Comparison of ENCODE assay signal across 8 cellular contexts in genomic region chr15:55498109-55498938, GRCh38. TPM values are rescaled to one million over a fixed set of nuclear protein-coding genes. Genes with fewer than 3 reads are reported as not detected.
DNase-seq lines count a peak whose midpoint lies in the region; ATAC-seq, FAIRE-seq and TF ChIP-seq lines count a peak whose summit lies in the region.
"Not testable (repeated sequence)": the region's sequence is repeated elsewhere in the genome, so short reads cannot be mapped to it uniquely, and the experiment has no call there.

No MANE protein-coding gene starts in this region.

- 9 to 12% (median 11%) methylated on average over 55 of the region's 55 CpGs for WGBS in small intestine, 3 donors

- not testable (repeated sequence) for TF ChIP-seq CTCF in AG04449 (IDR thresholded peaks at IDR 0.05; ENCODE audit: insufficient read depth, low read length, missing control alignments); WTC11 (IDR thresholded peaks at IDR 0.05); bronchial epithelial cell (IDR thresholded peaks at IDR 0.05; ENCODE audit: insufficient read depth, low read length, severe bottlenecking)

- CTCF ChIA-PET in AG04449 (lab: Yijun Ruan, JAX) = not testable (repeated sequence)
- CTCF ChIA-PET in WTC11 (lab: Charles Lee) = interaction anchor here (0.6 to 1.2 kb wide), 5 partner anchors 28 to 356 kb away, joined by 3 to 6 read pairs (median 4); partner anchors contain the start of gene RSL24D1

- H3K9me3 ChIP-seq in small intestine (ENCODE audit: control insufficient read depth, low read depth) = not testable (repeated sequence)

- not testable (repeated sequence) for H3K4me1 ChIP-seq in small intestine (ENCODE audit: control insufficient read depth in 2 of 2, insufficient read depth in 1 of 2, low read depth in 1 of 2, low read length in 1 of 2)

- H3K27me3 Mint-ChIP-seq in WTC11 (ENCODE audit: low read depth); immature natural killer cell (ENCODE audit: low read depth in 3 of 3): not testable (repeated sequence)

- H3K9me3 Mint-ChIP-seq in WTC11, immature natural killer cell: not testable (repeated sequence)

- peak; percentile 94 for ATAC-seq in GM18873 (IDR thresholded peaks at IDR 0.05; ENCODE audit: low FRiP score, unreplicated experiment)
- ATAC-seq in HG03097 (IDR thresholded peaks at IDR 0.05; ENCODE audit: low FRiP score, unreplicated experiment) = peak; percentile 99
- peak; percentile 97 for ATAC-seq in WTC11

- H3K4me3 ChIP-seq in AG04449 (ENCODE audit: low read depth, low read length) (peak overlapping the region; percentile 80), bronchial epithelial cell (ENCODE audit: low read depth, low read length) (peak overlapping the region; percentile 77), small intestine (ENCODE audit: low read depth in 1 of 2, low read length in 2 of 2) (peak overlapping the region; percentile 60 to 72)

- H3K27ac ChIP-seq in small intestine (ENCODE audit: low read depth in 1 of 2, low read length in 1 of 2) = peak overlapping the region in 1 of 2 donors; percentile 33

- peak overlapping the region; percentile 87 for H3K4me3 Mint-ChIP-seq in WTC11
- peak overlapping the region; percentile 85 to 92 (median 90) for H3K4me3 Mint-ChIP-seq in immature natural killer cell

- H3K27ac Mint-ChIP-seq in WTC11 = not testable (repeated sequence)
- peak overlapping the region in 5 of 6 donors; percentile 62 to 76 (median 65) for H3K27ac Mint-ChIP-seq in immature natural killer cell

- H3K36me3 Mint-ChIP-seq in WTC11, immature natural killer cell: not testable (repeated sequence)

- H3K27me3 ChIP-seq in bronchial epithelial cell (ENCODE audit: control insufficient read depth, insufficient read depth, low read length); small intestine (ENCODE audit: control insufficient read depth in 2 of 2, insufficient read depth in 2 of 2, low read length in 2 of 2): not testable (repeated sequence)

- POLR2A ChIA-PET in AG04449 (lab: Yijun Ruan, JAX) = not testable (repeated sequence)
- POLR2A ChIA-PET in WTC11 (lab: Charles Lee) = interaction anchor here (0.6 kb wide), 1 partner anchor 331 kb away, joined by 3 read pairs; no protein-coding TSS in a partner anchor

- H3K4me1 Mint-ChIP-seq in WTC11 = not testable (repeated sequence)
- H3K4me1 Mint-ChIP-seq in immature natural killer cell = peaks cover 9 to 15% of the 10 kb centered on the region in 2 donors

- not testable (repeated sequence) for FAIRE-seq in bronchial epithelial cell (lab: Jason Lieb, UNC); small intestine (lab: Jason Lieb, UNC)

- H3K36me3 ChIP-seq in bronchial epithelial cell (ENCODE audit: control insufficient read depth, insufficient read depth, low read length); small intestine (ENCODE audit: control insufficient read depth in 2 of 2, insufficient read depth in 2 of 2, low read length in 2 of 2): not testable (repeated sequence)

- DNase-seq in AG04449 (ENCODE audit: low read depth, low spot score) (peak; percentile 24), NCI-H2196 treated with DMSO at 0.1 percent for 48 hours (lab: John Stamatoyannopoulos, UW; ENCODE audit: unreplicated experiment) (peak; percentile 58), WTC11 (ENCODE audit: low spot score) (peak; percentile 84), bronchial epithelial cell (ENCODE audit: low read depth) (peak; percentile 82), immature natural killer cell (peak; percentile 67 to 73 (median 70)), small intestine (peak; percentile 78)

TF ChIP-seq in WTC11, 78 proteins besides CTCF, POLR2A, EP300 and RAD21:
- TF ChIP-seq ETV6 (CRISPR knock-in tag; IDR thresholded peaks at IDR 0.05) = 0 out of 2 replicates have a peak, but pooled peaks have one; percentile 17
- TF ChIP-seq NR2C2 (CRISPR knock-in tag; IDR thresholded peaks at IDR 0.05) = peak; percentile 81
- TF ChIP-seq, protein P1, sequence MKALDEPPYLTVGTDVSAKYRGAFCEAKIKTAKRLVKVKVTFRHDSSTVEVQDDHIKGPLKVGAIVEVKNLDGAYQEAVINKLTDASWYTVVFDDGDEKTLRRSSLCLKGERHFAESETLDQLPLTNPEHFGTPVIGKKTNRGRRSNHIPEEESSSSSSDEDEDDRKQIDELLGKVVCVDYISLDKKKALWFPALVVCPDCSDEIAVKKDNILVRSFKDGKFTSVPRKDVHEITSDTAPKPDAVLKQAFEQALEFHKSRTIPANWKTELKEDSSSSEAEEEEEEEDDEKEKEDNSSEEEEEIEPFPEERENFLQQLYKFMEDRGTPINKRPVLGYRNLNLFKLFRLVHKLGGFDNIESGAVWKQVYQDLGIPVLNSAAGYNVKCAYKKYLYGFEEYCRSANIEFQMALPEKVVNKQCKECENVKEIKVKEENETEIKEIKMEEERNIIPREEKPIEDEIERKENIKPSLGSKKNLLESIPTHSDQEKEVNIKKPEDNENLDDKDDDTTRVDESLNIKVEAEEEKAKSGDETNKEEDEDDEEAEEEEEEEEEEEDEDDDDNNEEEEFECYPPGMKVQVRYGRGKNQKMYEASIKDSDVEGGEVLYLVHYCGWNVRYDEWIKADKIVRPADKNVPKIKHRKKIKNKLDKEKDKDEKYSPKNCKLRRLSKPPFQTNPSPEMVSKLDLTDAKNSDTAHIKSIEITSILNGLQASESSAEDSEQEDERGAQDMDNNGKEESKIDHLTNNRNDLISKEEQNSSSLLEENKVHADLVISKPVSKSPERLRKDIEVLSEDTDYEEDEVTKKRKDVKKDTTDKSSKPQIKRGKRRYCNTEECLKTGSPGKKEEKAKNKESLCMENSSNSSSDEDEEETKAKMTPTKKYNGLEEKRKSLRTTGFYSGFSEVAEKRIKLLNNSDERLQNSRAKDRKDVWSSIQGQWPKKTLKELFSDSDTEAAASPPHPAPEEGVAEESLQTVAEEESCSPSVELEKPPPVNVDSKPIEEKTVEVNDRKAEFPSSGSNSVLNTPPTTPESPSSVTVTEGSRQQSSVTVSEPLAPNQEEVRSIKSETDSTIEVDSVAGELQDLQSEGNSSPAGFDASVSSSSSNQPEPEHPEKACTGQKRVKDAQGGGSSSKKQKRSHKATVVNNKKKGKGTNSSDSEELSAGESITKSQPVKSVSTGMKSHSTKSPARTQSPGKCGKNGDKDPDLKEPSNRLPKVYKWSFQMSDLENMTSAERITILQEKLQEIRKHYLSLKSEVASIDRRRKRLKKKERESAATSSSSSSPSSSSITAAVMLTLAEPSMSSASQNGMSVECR (CRISPR knock-in tag; IDR thresholded peaks at IDR 0.05; ENCODE audit: borderline replicate concordance) = 0 out of 2 replicates have a peak, but pooled peaks have one; percentile 59
- peak; percentile 83; the same call in 1 of the 2 replicates for TF ChIP-seq MAX (CRISPR knock-in tag; IDR thresholded peaks at IDR 0.05)
- peak; percentile 30; the same call in 1 of the 2 replicates for TF ChIP-seq FOXK1 (CRISPR knock-in tag; IDR thresholded peaks at IDR 0.05)
TF ChIP-seq in WTC11: peak in this region for 5; not testable (repeated sequence) for 73.

RNA-seq across cellular contexts. Expression of gene DNAAF4, which starts 9.7 kb away (rescaled TPM):
- total RNA-seq in WTC11 (2021) (1.2 to 1.9 TPM (median 1.2 TPM) in 3 replicates), bronchial epithelial cell (0.38 and 0.53 TPM in 2 replicates)
- polyA plus RNA-seq in immature natural killer cell (not detected), small intestine (1 to 10 TPM in 2 of 3 donors, not detected in 1; 1.8 to 2.4 TPM)

Comparison
In these comparisons a context has a peak if more than half of its experiments do, and no peak if none do; other contexts are left out.
1. DNase-seq: peak in every context shown above with its lines; median percentile 84 in WTC11; 82 in bronchial epithelial cell; 78 in small intestine; 70 in immature natural killer cell; 58 in NCI-H2196 treated with DMSO at 0.1 percent for 48 hours; 24 in AG04449.